In genomic region chr10:45672201-45673073, GRCh38 we compare ENCODE assay signal across 8 cellular contexts.
DNase-seq lines count a peak whose midpoint lies in the region; ATAC-seq and TF ChIP-seq lines count a peak whose summit lies in the region.

ZFAND4 (minus strand) TSS chr10:45672772; CDS start chr10:45663725, 9,047 bp downstream.

- peak within 1 kb of the TSS; percentile 63 for H3K4me2 ChIP-seq in OCI-LY1 (ENCODE audit: low read length)

- H3K9ac ChIP-seq in HUES6 (ENCODE audit: low read length): peak within 1 kb of the TSS; percentile 83
- H3K9ac ChIP-seq in OCI-LY1 (ENCODE audit: low read length): peak within 1 kb of the TSS; percentile 78
- peak within 1 kb of the TSS; percentile 75 for H3K9ac ChIP-seq in mucosa of stomach (ENCODE audit: low read length)

- H4K20me1 ChIP-seq in OCI-LY1 (ENCODE audit: insufficient read depth, low read length): no peaks in the 10 kb centered on the region

- H3K4me3 ChIP-seq in HUES6 (ENCODE audit: low read depth, low read length): peak within 1 kb of the TSS; percentile 85
- H3K4me3 ChIP-seq in OCI-LY1 (ENCODE audit: low read depth, low read length, poor library complexity, severe bottlenecking): peak within 1 kb of the TSS; percentile 73
- no peak within 1 kb of the TSS for H3K4me3 ChIP-seq in mucosa of stomach (ENCODE audit: low read length)

- TF ChIP-seq CTCF in OCI-LY1 (IDR thresholded peaks at IDR 0.05; ENCODE audit: low read length): peak; percentile 57

- ATAC-seq in GM21390 (IDR thresholded peaks at IDR 0.05; ENCODE audit: unreplicated experiment): peak; percentile 98

- peak; percentile 85 for TF ChIP-seq POLR2A in erythroblast (IDR thresholded peaks at IDR 0.05; ENCODE audit: low read length)

- no peaks in the 10 kb centered on the region for H3F3A ChIP-seq in OCI-LY1 (ENCODE audit: insufficient read depth, low read length)

- no peaks in the 10 kb centered on the region for H3K9me3 ChIP-seq in HUES6 (ENCODE audit: control insufficient read depth, insufficient read depth, low read depth, low read length)
- H3K9me3 ChIP-seq in OCI-LY1 (ENCODE audit: low read length): no peaks in the 10 kb centered on the region
- H3K9me3 ChIP-seq in mucosa of stomach (ENCODE audit: control insufficient read depth, low read length): no peaks in the 10 kb centered on the region

- peak within 1 kb of the TSS; percentile 72 for H3K27ac ChIP-seq in HUES6 (ENCODE audit: low read depth, low read length)
- peak within 1 kb of the TSS; percentile 79 for H3K27ac ChIP-seq in OCI-LY1 (ENCODE audit: low read depth, low read length, poor library complexity, severe bottlenecking)

- H3K79me2 ChIP-seq in OCI-LY1 (ENCODE audit: insufficient read depth, low read length): peaks cover 24% of the 10 kb centered on the region

- H3K27me3 ChIP-seq in HUES6 (ENCODE audit: control insufficient read depth, insufficient read depth, low read length): no peaks in the 10 kb centered on the region
- H3K27me3 ChIP-seq in OCI-LY1 (ENCODE audit: insufficient read depth, low read length): no peaks in the 10 kb centered on the region
- no peaks in the 10 kb centered on the region for H3K27me3 ChIP-seq in mucosa of stomach (ENCODE audit: control insufficient read depth, insufficient read depth, low read length)

- H3K36me3 ChIP-seq in HUES6 (ENCODE audit: control insufficient read depth, insufficient read depth, low read length) (no peaks in the 10 kb centered on the region), OCI-LY1 (ENCODE audit: insufficient read depth, low read length) (no peaks in the 10 kb centered on the region), mucosa of stomach (ENCODE audit: control insufficient read depth, insufficient read depth, low read length) (no peaks in the 10 kb centered on the region)

- H3K9me2 ChIP-seq in OCI-LY1 (ENCODE audit: low read depth, low read length): no peaks in the 10 kb centered on the region

- H2AFZ ChIP-seq in OCI-LY1 (ENCODE audit: low read length): 0 out of 2 replicates have a peak within 1 kb of the TSS, but pooled peaks have one; percentile 45

- peaks cover 6% of the 10 kb centered on the region; the same call in 1 of the 2 replicates for H3K4me1 ChIP-seq in HUES6 (ENCODE audit: control insufficient read depth, insufficient read depth, low read length)
- peaks cover 15% of the 10 kb centered on the region for H3K4me1 ChIP-seq in OCI-LY1 (ENCODE audit: insufficient read depth, low read length, severe bottlenecking)
- peaks cover 8% of the 10 kb centered on the region for H3K4me1 ChIP-seq in mucosa of stomach (ENCODE audit: control insufficient read depth, insufficient read depth, low read length)

- peak; percentile 95 for DNase-seq in DMS 273 (lab: John Stamatoyannopoulos, UW; ENCODE audit: unreplicated experiment)
- DNase-seq in activated T-cell treated with anti-CD3 and anti-CD28 coated beads for 4 hours: peak; percentile 85
- peak; percentile 99 for DNase-seq in erythroblast (lab: John Stamatoyannopoulos, UW)
- peak; percentile 87 to 90 for DNase-seq in stimulated activated CD8-positive, alpha-beta memory T cell treated with anti-CD3 and anti-CD28 coated beads, Interleukin-7, amount 100 ng/mL, for 1 hour (ENCODE audit: low read depth in 2 of 2)
